ENCODE assay signal across 8 cellular contexts in the genomic region with DNA sequence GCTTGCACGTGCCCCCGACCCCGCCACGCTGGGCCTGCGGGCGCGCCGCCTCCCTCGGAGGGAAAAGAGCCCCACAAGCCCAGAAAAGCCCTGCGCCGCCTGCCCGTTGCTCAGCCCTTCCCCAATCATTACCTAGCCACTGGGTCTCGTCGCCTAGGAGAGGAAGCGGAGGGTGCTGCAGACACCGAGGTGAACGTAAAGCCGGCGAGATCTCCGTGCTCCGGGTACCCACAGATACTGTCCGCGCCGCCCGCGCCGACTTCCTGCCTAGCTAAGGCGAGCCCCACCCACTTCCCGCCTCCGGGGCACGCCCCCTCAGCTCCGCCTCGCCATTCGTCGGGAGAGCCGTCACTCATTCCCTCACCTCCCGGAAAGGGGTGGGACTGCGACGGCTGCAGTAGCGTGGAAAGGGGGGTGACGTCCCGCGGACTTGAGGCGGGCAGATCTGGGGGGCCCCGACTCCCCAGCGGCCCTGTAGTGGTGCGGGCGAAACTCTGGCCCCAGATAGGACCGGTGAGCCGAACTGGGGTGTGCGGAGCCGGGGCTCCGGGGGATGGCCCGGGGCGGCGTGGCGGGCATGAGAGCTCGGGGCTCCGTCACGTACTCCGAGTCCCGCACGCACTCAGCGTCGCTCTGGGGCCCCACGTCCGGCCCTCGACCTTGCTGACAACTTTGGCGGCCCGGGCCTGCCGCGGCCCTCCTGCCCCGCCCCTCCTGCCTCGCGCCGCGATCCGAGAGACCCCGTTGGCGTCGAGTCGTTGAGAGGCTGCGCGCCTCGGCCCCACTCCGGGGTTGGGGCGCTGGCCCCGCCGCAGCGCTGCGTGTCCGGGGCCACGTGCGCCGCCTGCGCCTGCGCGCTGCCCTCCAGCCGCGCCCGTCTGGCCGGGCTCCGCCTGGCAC. TPM values are rescaled to one million over a fixed set of nuclear protein-coding genes. Genes with fewer than 3 reads are reported as not detected.
A peak's percentile ranks its signal among the peaks of the same experiment; 100 is the strongest.
DNase-seq lines count a peak whose midpoint lies in the region; ATAC-seq and TF ChIP-seq lines count a peak whose summit lies in the region.

A gene (minus strand): TSS at position 239 of the 900 bp plus-strand sequence. CDS start 3,778 bp downstream, outside the sequence.

- no peaks in the 10 kb centered on the region for H3K9me3 ChIP-seq in BE2C

- TF ChIP-seq POLR2A in GM19193 (IDR thresholded peaks at IDR 0.05; ENCODE audit: extremely low read depth, insufficient read depth, insufficient read length): peak; percentile 95

- peak; percentile 88 for DNase-seq in BE2C
- DNase-seq in NCI-H510A treated with DMSO at 0.1 percent for 48 hours (lab: John Stamatoyannopoulos, UW): peak; percentile 99
- DNase-seq in activated CD4-positive, alpha-beta T cell treated with anti-CD3 and anti-CD28 coated beads for 4 hours: peak; percentile 98 to 99
- DNase-seq in choroid plexus epithelial cell (ENCODE audit: low read depth): peak; percentile 99
- peak; percentile 96 to 100 (median 98) for DNase-seq in stimulated activated CD4-positive, alpha-beta T cell treated with anti-CD3 and anti-CD28 coated beads, Interleukin-1b, Interleukin-23, amount 100 ng/mL, for 24 hours (ENCODE audit: low read depth in 4 of 4, low spot score in 1 of 4)

- H3K36me3 ChIP-seq in BE2C: peaks cover 40% of the 10 kb centered on the region

- ATAC-seq in HG03432 (IDR thresholded peaks at IDR 0.05; ENCODE audit: unreplicated experiment): peak; percentile 79

- no peaks in the 10 kb centered on the region for H3K4me1 ChIP-seq in BE2C

- TF ChIP-seq CTCF in BE2C (IDR thresholded peaks at IDR 0.05; ENCODE audit: low read depth, low read length): no peak
- no peak for TF ChIP-seq CTCF in choroid plexus epithelial cell (conservative IDR thresholded peaks at IDR 0.05; ENCODE audit: low read depth, low read length)

- H3K27me3 ChIP-seq in BE2C (no peaks in the 10 kb centered on the region), layer of hippocampus (ENCODE audit: control insufficient read depth, insufficient read depth, low read length) (no peaks in the 10 kb centered on the region)

- H3K4me3 ChIP-seq in BE2C (ENCODE audit: low read depth, low read length) (peak within 1 kb of the TSS; percentile 81), choroid plexus epithelial cell (ENCODE audit: low read depth, low read length) (peak within 1 kb of the TSS; percentile 96)

- peak within 1 kb of the TSS; percentile 96 for H3K27ac ChIP-seq in layer of hippocampus (ENCODE audit: low read depth, low read length)

RNA-seq across cellular contexts. Expression of the gene that starts here (rescaled TPM):
- polyA plus RNA-seq in BE2C (2012; ENCODE audit: insufficient read depth, insufficient read length, low read depth): 1,103 TPM

Comparison
In these comparisons a context has a peak if more than half of its experiments do, and no peak if none do; other contexts are left out.
1. Peak in every context shown above with its lines: DNase-seq, ATAC-seq, H3K4me3 ChIP-seq and H3K27ac ChIP-seq.